20 cellular contexts compared by ENCODE assay signal in the genomic region with DNA sequence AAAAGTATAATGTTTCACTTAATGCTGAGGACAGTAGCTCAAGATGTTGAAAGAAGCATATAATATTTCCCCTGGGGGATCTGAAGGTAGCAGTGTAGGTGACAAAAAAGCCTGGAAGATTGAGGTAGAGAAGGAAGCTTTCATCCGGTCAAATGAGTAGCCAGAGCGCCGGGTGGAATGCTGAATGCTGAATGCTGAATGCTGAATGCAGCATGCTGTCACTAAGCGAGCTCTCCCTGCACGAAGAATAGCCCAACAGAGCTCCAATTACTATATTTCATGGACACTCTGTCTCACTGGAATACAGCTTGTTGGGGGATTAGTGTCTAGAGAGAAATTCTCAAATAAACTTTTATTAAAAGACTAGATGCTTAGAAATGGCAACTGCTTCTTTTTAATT.
DNase-seq lines count a peak whose midpoint lies in the region; ATAC-seq, FAIRE-seq and TF ChIP-seq lines count a peak whose summit lies in the region.
"Had no signal": no experiment of that assay in that cellular context is flagged by ENCODE, and none has a peak within 500 bp of the region (broad histone marks: within the 10 kb centered on the region; RNA-seq: fewer than 3 reads in every experiment).

No MANE protein-coding gene starts in this region.

- DNase-seq in H9 (peak; percentile 34), astrocyte of the hippocampus (ENCODE audit: low read depth, low spot score) (peak; percentile 39), left lobe of liver (ENCODE audit: low spot score) (no peak), retina (peak; percentile 23), GM12891 (ENCODE audit: insufficient read length, low spot score) (no peak), COLO668 (lab: John Stamatoyannopoulos, UW; ENCODE audit: unreplicated experiment) (no peak)
- DNase-seq: AML-193; CD4-positive, alpha-beta T cell; DMS79 treated with DMSO at 0.1 percent for 48 hours; GF-D8; IMR-90; Kasumi-1; NCI-H1930; NCI-H226; NCI-H526; NK-92 treated with Interleukin-12 subunit alpha and Interleukin-12 subunit beta, amount 100 ng/mL, for 24 hours; PC-3 had no signal

- H3K9me3 Mint-ChIP-seq in H9 = no peaks in the 10 kb centered on the region; a peak in 1 of 5 replicates

- peak overlapping the region in 1 of 3 experiments; percentile 42; a peak in 1 of 7 replicates for H3K27ac Mint-ChIP-seq in H9
- H3K27ac Mint-ChIP-seq: CD4-positive, alpha-beta T cell had no signal

- no peak for FAIRE-seq in GM12891 (lab: Jason Lieb, UNC)

- no peak overlapping the region for H4K5ac ChIP-seq in H9 (ENCODE audit: insufficient read length, low read depth, low read length)

- H4K91ac ChIP-seq in H9 (ENCODE audit: insufficient read length, low read depth, low read length) = no peak overlapping the region

- no peaks in the 10 kb centered on the region; the same call in 1 of the 2 replicates for H3K27me3 Mint-ChIP-seq in H9 (ENCODE audit: low read depth)
- H3K27me3 Mint-ChIP-seq: CD4-positive, alpha-beta T cell had no signal

- no peaks in the 10 kb centered on the region for H3K79me2 ChIP-seq in H9 (ENCODE audit: insufficient read depth, low read length)

- H3K14ac ChIP-seq in H9 (ENCODE audit: insufficient read depth, low read length) = no peak overlapping the region

- H2AK5ac ChIP-seq in H9 (ENCODE audit: insufficient read length, low read length) = no peak overlapping the region

- WGBS in H9 (ENCODE audit: extremely low coverage, insufficient read length, low lambda C conversion rate) = no CpG with 5 or more reads among the region's 5 CpGs

- TF ChIP-seq POLR2A in GM12891 (IDR thresholded peaks at IDR 0.05; ENCODE audit: low read depth, low read length) = no peak
- TF ChIP-seq POLR2A in GM18505 (IDR thresholded peaks at IDR 0.05; ENCODE audit: borderline replicate concordance, extremely low read depth, insufficient read depth, insufficient read length) = no peak

- no peak overlapping the region for H2AFZ ChIP-seq in H9 (ENCODE audit: low read length)

- no peaks in the 10 kb centered on the region for H3K9me3 ChIP-seq in H9 (ENCODE audit: control insufficient read depth, low read depth, low read length)

- H2BK120ac ChIP-seq in H9 (ENCODE audit: low read depth, low read length, poor library complexity, severe bottlenecking) = no peak overlapping the region

- no peak overlapping the region for H2BK5ac ChIP-seq in H9 (ENCODE audit: insufficient read length, low read length)

- H3K4ac ChIP-seq in H9 (ENCODE audit: low read depth, low read length) = no peak overlapping the region

- no peaks in the 10 kb centered on the region for H4K20me1 ChIP-seq in H9 (ENCODE audit: control insufficient read depth, insufficient read depth, insufficient read length)

- TF ChIP-seq CTCF in H9 (conservative IDR thresholded peaks at IDR 0.05) = no peak

- no peak overlapping the region for H3K4me3 Mint-ChIP-seq in H9
- H3K4me3 Mint-ChIP-seq: CD4-positive, alpha-beta T cell had no signal

- H3K23ac ChIP-seq in H9 (ENCODE audit: insufficient read length, low read depth, low read length) = no peak overlapping the region

- H3K4me1 Mint-ChIP-seq in H9 = peaks cover 17 to 24% of the 10 kb centered on the region in 2 experiments; a peak in 3 of 4 replicates

- no peak overlapping the region for H2BK12ac ChIP-seq in H9 (ENCODE audit: insufficient read length, low read depth, low read length)

- no peak overlapping the region for H3K27ac ChIP-seq in H9 (ENCODE audit: insufficient read length, low read depth, low read length)
- H3K27ac ChIP-seq: SJSA1 had no signal

- no peak overlapping the region for H2BK20ac ChIP-seq in H9 (ENCODE audit: low read depth, low read length, poor library complexity, severe bottlenecking)

- H3K56ac ChIP-seq in H9 (ENCODE audit: insufficient read length, low read depth, low read length) = no peak overlapping the region

- H3K23me2 ChIP-seq in H9 (ENCODE audit: insufficient read length, low read depth, low read length, poor library complexity, severe bottlenecking) = no peaks in the 10 kb centered on the region

- H3K4me1 ChIP-seq in H9 (ENCODE audit: insufficient read depth, low read length) = no peaks in the 10 kb centered on the region
- H3K4me1 ChIP-seq: SJSA1 had no signal

- no peak overlapping the region for H3T11ph ChIP-seq in H9 (ENCODE audit: low read length)

- H3K18ac ChIP-seq in H9 (ENCODE audit: insufficient read length, low read depth, low read length) = no peak overlapping the region

- no peak overlapping the region for H3K4me2 ChIP-seq in H9 (ENCODE audit: insufficient read depth, insufficient read length, low read length)

- no peaks in the 10 kb centered on the region for H3K36me3 Mint-ChIP-seq in H9 (ENCODE audit: insufficient read depth in 1 of 3, low read depth in 3 of 3)

- ATAC-seq in left lobe of liver (peak; percentile 17), GM18505 (IDR thresholded peaks at IDR 0.05; ENCODE audit: unreplicated experiment) (no peak)
- ATAC-seq: HCT116, PC-3 had no signal

- no peak overlapping the region for H3K9ac ChIP-seq in H9 (ENCODE audit: extremely low read depth, insufficient read length, low read length)

- no peak overlapping the region for H4K8ac ChIP-seq in H9 (replicated peaks; ENCODE audit: insufficient read length, low read depth, low read length)

- H3K27me3 ChIP-seq in H9 (ENCODE audit: insufficient read depth, low read length) = no peaks in the 10 kb centered on the region
- H3K27me3 ChIP-seq: SJSA1 had no signal

- no peak overlapping the region for H2BK15ac ChIP-seq in H9 (ENCODE audit: low read depth, low read length)

- no peaks in the 10 kb centered on the region for H3K79me1 ChIP-seq in H9 (ENCODE audit: insufficient read depth, low read depth, low read length, poor library complexity, severe bottlenecking)

TF ChIP-seq in GM12891, 5 proteins besides CTCF, POLR2A, EP300 and RAD21:
- TF ChIP-seq POU2F2 (IDR thresholded peaks at IDR 0.05; ENCODE audit: low read depth, low read length) (no peak), POLR2AphosphoS5 (IDR thresholded peaks at IDR 0.05; ENCODE audit: low read depth, low read length) (no peak), PAX5 (IDR thresholded peaks at IDR 0.05; ENCODE audit: insufficient read depth, low read length, severe bottlenecking) (no peak), TAF1 (IDR thresholded peaks at IDR 0.05; ENCODE audit: low read depth, low read length) (no peak), SPI1 (IDR thresholded peaks at IDR 0.05; ENCODE audit: low read depth, low read length) (no peak)

Comparison
In these comparisons a context has a peak if more than half of its experiments do, and no peak if none do; other contexts are left out.
1. DNase-seq: peak in H9 (single experiment), astrocyte of the hippocampus (single experiment) and retina (single experiment); none in left lobe of liver (single experiment), GM12891 (single experiment) and COLO668 (single experiment).